In the genomic region with DNA sequence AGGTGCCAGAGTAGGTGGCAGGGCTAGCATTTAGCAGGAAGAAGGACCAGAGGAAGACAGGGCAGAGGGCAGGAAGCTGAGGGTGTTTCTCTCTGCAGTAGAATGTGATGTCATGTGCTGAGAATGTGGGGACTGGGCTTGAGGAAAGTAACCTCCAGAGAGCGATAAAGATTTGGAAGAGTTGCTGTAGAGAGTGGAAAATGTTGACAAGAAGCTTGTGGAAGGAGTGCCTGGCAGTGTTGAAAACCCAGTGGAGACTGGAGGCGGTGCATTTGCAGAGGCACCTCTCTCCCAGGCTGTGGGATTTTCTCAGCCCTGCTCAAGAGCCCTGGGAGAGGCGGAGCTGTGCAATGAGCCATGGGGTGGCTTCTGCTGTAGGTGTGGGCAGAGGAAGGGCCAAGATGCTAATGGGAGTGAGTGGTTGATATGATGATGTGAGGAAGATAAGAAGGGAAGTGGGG, we compare ENCODE assay signal across 2 cellular contexts.
TF ChIP-seq lines count a peak whose summit lies in the region.

No MANE protein-coding gene starts in this region.

TF ChIP-seq in SK-N-SH treated with all-trans-retinoic acid at 6 μM for 48 hours, 23 proteins besides CTCF, POLR2A, EP300 and RAD21 (continued from another document):
- TF ChIP-seq, protein P1, sequence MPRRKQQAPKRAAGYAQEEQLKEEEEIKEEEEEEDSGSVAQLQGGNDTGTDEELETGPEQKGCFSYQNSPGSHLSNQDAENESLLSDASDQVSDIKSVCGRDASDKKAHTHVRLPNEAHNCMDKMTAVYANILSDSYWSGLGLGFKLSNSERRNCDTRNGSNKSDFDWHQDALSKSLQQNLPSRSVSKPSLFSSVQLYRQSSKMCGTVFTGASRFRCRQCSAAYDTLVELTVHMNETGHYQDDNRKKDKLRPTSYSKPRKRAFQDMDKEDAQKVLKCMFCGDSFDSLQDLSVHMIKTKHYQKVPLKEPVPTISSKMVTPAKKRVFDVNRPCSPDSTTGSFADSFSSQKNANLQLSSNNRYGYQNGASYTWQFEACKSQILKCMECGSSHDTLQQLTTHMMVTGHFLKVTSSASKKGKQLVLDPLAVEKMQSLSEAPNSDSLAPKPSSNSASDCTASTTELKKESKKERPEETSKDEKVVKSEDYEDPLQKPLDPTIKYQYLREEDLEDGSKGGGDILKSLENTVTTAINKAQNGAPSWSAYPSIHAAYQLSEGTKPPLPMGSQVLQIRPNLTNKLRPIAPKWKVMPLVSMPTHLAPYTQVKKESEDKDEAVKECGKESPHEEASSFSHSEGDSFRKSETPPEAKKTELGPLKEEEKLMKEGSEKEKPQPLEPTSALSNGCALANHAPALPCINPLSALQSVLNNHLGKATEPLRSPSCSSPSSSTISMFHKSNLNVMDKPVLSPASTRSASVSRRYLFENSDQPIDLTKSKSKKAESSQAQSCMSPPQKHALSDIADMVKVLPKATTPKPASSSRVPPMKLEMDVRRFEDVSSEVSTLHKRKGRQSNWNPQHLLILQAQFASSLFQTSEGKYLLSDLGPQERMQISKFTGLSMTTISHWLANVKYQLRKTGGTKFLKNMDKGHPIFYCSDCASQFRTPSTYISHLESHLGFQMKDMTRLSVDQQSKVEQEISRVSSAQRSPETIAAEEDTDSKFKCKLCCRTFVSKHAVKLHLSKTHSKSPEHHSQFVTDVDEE (CRISPR knock-in tag; IDR thresholded peaks at IDR 0.05): no peak
- TF ChIP-seq, protein P2, sequence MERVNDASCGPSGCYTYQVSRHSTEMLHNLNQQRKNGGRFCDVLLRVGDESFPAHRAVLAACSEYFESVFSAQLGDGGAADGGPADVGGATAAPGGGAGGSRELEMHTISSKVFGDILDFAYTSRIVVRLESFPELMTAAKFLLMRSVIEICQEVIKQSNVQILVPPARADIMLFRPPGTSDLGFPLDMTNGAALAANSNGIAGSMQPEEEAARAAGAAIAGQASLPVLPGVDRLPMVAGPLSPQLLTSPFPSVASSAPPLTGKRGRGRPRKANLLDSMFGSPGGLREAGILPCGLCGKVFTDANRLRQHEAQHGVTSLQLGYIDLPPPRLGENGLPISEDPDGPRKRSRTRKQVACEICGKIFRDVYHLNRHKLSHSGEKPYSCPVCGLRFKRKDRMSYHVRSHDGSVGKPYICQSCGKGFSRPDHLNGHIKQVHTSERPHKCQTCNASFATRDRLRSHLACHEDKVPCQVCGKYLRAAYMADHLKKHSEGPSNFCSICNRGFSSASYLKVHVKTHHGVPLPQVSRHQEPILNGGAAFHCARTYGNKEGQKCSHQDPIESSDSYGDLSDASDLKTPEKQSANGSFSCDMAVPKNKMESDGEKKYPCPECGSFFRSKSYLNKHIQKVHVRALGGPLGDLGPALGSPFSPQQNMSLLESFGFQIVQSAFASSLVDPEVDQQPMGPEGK (CRISPR knock-in tag; IDR thresholded peaks at IDR 0.05; ENCODE audit: borderline replicate concordance): no peak
- no peak for TF ChIP-seq ZNF565 (CRISPR knock-in tag; conservative IDR thresholded peaks at IDR 0.05; ENCODE audit: low read depth)
- no peak for TF ChIP-seq ARNTL (CRISPR knock-in tag; IDR thresholded peaks at IDR 0.05; ENCODE audit: borderline replicate concordance, low read depth)
- TF ChIP-seq RARB (CRISPR knock-in tag; IDR thresholded peaks at IDR 0.05): no peak
- no peak for TF ChIP-seq ZFP30 (CRISPR knock-in tag; IDR thresholded peaks at IDR 0.05)
- no peak for TF ChIP-seq TOX (CRISPR knock-in tag; IDR thresholded peaks at IDR 0.05; ENCODE audit: borderline replicate concordance)
- TF ChIP-seq BACH2 (CRISPR knock-in tag; IDR thresholded peaks at IDR 0.05; ENCODE audit: borderline replicate concordance): no peak
- no peak for TF ChIP-seq PPARA (CRISPR knock-in tag; IDR thresholded peaks at IDR 0.05; ENCODE audit: borderline replicate concordance)
- TF ChIP-seq, protein P3, sequence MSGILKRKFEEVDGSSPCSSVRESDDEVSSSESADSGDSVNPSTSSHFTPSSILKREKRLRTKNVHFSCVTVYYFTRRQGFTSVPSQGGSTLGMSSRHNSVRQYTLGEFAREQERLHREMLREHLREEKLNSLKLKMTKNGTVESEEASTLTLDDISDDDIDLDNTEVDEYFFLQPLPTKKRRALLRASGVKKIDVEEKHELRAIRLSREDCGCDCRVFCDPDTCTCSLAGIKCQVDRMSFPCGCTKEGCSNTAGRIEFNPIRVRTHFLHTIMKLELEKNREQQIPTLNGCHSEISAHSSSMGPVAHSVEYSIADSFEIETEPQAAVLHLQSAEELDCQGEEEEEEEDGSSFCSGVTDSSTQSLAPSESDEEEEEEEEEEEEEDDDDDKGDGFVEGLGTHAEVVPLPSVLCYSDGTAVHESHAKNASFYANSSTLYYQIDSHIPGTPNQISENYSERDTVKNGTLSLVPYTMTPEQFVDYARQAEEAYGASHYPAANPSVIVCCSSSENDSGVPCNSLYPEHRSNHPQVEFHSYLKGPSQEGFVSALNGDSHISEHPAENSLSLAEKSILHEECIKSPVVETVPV (CRISPR knock-in tag; IDR thresholded peaks at IDR 0.05): no peak
- TF ChIP-seq ESRRG (CRISPR knock-in tag; IDR thresholded peaks at IDR 0.05): no peak

TF ChIP-seq in SK-N-SH, 30 proteins besides CTCF, POLR2A, EP300 and RAD21 (continued from another document):
- TF ChIP-seq, protein P4, sequence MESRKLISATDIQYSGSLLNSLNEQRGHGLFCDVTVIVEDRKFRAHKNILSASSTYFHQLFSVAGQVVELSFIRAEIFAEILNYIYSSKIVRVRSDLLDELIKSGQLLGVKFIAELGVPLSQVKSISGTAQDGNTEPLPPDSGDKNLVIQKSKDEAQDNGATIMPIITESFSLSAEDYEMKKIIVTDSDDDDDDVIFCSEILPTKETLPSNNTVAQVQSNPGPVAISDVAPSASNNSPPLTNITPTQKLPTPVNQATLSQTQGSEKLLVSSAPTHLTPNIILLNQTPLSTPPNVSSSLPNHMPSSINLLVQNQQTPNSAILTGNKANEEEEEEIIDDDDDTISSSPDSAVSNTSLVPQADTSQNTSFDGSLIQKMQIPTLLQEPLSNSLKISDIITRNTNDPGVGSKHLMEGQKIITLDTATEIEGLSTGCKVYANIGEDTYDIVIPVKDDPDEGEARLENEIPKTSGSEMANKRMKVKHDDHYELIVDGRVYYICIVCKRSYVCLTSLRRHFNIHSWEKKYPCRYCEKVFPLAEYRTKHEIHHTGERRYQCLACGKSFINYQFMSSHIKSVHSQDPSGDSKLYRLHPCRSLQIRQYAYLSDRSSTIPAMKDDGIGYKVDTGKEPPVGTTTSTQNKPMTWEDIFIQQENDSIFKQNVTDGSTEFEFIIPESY (IDR thresholded peaks at IDR 0.05; ENCODE audit: borderline replicate concordance, low read depth): no peak
- no peak for TF ChIP-seq ELF1 (IDR thresholded peaks at IDR 0.05)
- TF ChIP-seq, protein P5, sequence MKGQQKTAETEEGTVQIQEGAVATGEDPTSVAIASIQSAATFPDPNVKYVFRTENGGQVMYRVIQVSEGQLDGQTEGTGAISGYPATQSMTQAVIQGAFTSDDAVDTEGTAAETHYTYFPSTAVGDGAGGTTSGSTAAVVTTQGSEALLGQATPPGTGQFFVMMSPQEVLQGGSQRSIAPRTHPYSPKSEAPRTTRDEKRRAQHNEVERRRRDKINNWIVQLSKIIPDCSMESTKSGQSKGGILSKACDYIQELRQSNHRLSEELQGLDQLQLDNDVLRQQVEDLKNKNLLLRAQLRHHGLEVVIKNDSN (IDR thresholded peaks at IDR 0.05; ENCODE audit: borderline replicate concordance, low read depth): no peak
TF ChIP-seq in SK-N-SH: peak in this region for 0.
